Comparison of ENCODE assay signal across 27 cellular contexts in the genomic region with DNA sequence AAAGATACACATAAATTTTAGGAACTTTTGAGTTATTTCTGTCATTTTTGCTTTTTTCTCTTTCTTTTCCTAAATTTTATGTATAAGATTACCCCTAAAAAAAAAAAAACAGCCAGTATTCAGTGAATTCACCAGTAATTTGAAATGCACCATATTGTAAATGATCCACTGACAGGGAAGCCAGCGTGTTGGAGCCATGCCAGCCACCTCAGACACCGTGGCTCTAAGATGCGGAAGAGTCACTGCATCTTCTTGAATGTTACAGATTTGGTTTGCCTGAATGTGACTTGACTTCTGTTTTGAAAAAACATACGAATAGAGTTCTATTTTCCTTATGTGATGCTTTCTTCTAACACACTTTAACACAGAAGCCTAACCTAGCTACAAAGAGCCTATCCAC. TPM values are rescaled to one million over a fixed set of nuclear protein-coding genes. Genes with fewer than 3 reads are reported as not detected.
"Had no signal": no experiment of that assay in that cellular context is flagged by ENCODE, and none has a peak within 500 bp of the region (broad histone marks: within the 10 kb centered on the region; RNA-seq: fewer than 3 reads in every experiment).

No MANE protein-coding gene starts in this region.

- H3K4me3 Mint-ChIP-seq: activated B cell treated with CpG ODN at 0.5 μM for 24 hours; activated CD4-positive, alpha-beta T cell treated with anti-CD3 and anti-CD28 coated beads, Interleukin-2, amount 10 ng/mL, durations not matched to agents 24 days and 14 days; activated CD8-positive, alpha-beta memory T cell treated with anti-CD3 and anti-CD28 coated beads, Interleukin-2, amount 10 ng/mL, durations not matched to agents 7 days and 5 days; activated T-helper 17 cell treated with anti-CD3 and anti-CD28 coated beads, Interleukin-2, amount 50 U/mL, for 72 hours; T-helper 17 cell had no signal

- H3K27me3 ChIP-seq: breast epithelium had no signal

- H3K36me3 ChIP-seq: breast epithelium had no signal

- H3K4me1 ChIP-seq: breast epithelium had no signal

- H3K4me1 Mint-ChIP-seq: activated CD4-positive, alpha-beta T cell treated with anti-CD3 and anti-CD28 coated beads, Interleukin-2, amount 10 ng/mL, durations not matched to agents 24 days and 14 days; activated CD8-positive, alpha-beta memory T cell treated with anti-CD3 and anti-CD28 coated beads, Interleukin-2, amount 10 ng/mL, durations not matched to agents 7 days and 5 days had no signal

- H3K27ac ChIP-seq: KMS-11, PC-9 had no signal

- H3K9me3 ChIP-seq: breast epithelium had no signal

- H3K9me3 Mint-ChIP-seq: activated B cell treated with CpG ODN at 0.5 μM for 24 hours; activated CD4-positive, alpha-beta T cell treated with anti-CD3 and anti-CD28 coated beads, Interleukin-2, amount 10 ng/mL, durations not matched to agents 24 days and 14 days; activated T-helper 17 cell treated with anti-CD3 and anti-CD28 coated beads, Interleukin-2, amount 50 U/mL, for 72 hours had no signal

- H3K4me3 ChIP-seq: breast epithelium, PC-9 had no signal

- H3K27me3 Mint-ChIP-seq: activated B cell treated with CpG ODN at 0.5 μM for 24 hours; activated CD4-positive, alpha-beta T cell treated with anti-CD3 and anti-CD28 coated beads, Interleukin-2, amount 10 ng/mL, durations not matched to agents 24 days and 14 days; activated CD8-positive, alpha-beta memory T cell treated with anti-CD3 and anti-CD28 coated beads, Interleukin-2, amount 10 ng/mL, durations not matched to agents 7 days and 5 days; activated T-helper 17 cell treated with anti-CD3 and anti-CD28 coated beads, Interleukin-2, amount 50 U/mL, for 72 hours; T-helper 17 cell had no signal

- H3K27ac Mint-ChIP-seq: activated B cell treated with CpG ODN at 0.5 μM for 24 hours; activated CD4-positive, alpha-beta T cell treated with anti-CD3 and anti-CD28 coated beads, Interleukin-2, amount 10 ng/mL, durations not matched to agents 24 days and 14 days; activated CD8-positive, alpha-beta memory T cell treated with anti-CD3 and anti-CD28 coated beads, Interleukin-2, amount 10 ng/mL, durations not matched to agents 7 days and 5 days; activated T-helper 17 cell treated with anti-CD3 and anti-CD28 coated beads, Interleukin-2, amount 50 U/mL, for 72 hours had no signal

- ATAC-seq: activated CD8-positive, alpha-beta memory T cell treated with anti-CD3 and anti-CD28 coated beads, Interleukin-2, amount 10 ng/mL, durations not matched to agents 7 days and 5 days; activated T-helper 17 cell treated with anti-CD3 and anti-CD28 coated beads, Interleukin-2, amount 50 U/mL, for 72 hours; T-helper 17 cell had no signal

- DNase-seq: activated B cell treated with CpG ODN at 0.5 μM for 24 hours; activated CD4-positive, alpha-beta T cell treated with anti-CD3 and anti-CD28 coated beads for 1 hour; activated CD4-positive, alpha-beta T cell treated with anti-CD3 and anti-CD28 coated beads, Interleukin-2, amount 10 ng/mL, durations not matched to agents 24 days and 14 days; activated CD4-positive, alpha-beta T cell treated with anti-CD3 and anti-CD28 coated beads, Interleukin-2, amount 50 U/mL, for 48 hours; activated CD8-positive, alpha-beta memory T cell treated with anti-CD3 and anti-CD28 coated beads, Interleukin-2, amount 10 ng/mL, durations not matched to agents 7 days and 5 days; activated gamma-delta T cell; activated naive CD4-positive, alpha-beta T cell treated with anti-CD3 and anti-CD28 coated beads, Interleukin-2, amount 50 U/mL, for 16 hours; activated T-cell treated with anti-CD3 and anti-CD28 coated beads, Interleukin-2, amount 50 U/mL, for 48 hours; aorta; caudate nucleus; NCI-H1092; NCI-H1417; NCI-H1930; NCI-H345; NCI-H510A; NCI-H526 treated with DMSO at 0.1 percent for 48 hours; NCI-H82; PC-9; SHP77 treated with DMSO at 0.1 percent for 48 hours; T-helper 17 cell; T1000 had no signal

RNA-seq across cellular contexts. Expression of a gene that starts 39.0 kb away (rescaled TPM):
- total RNA-seq: MCF 10A, PC-9, SK-MEL-5 had no signal

RNA-seq across cellular contexts. Expression of a gene that starts 42.9 kb away (rescaled TPM):
- total RNA-seq: activated B cell treated with CpG ODN at 0.5 μM for 24 hours; activated CD4-positive, alpha-beta T cell treated with anti-CD3 and anti-CD28 coated beads, Interleukin-2, amount 10 ng/mL, durations not matched to agents 24 days and 14 days; activated CD8-positive, alpha-beta memory T cell treated with anti-CD3 and anti-CD28 coated beads, Interleukin-2, amount 10 ng/mL, durations not matched to agents 7 days and 5 days; activated T-helper 17 cell treated with anti-CD3 and anti-CD28 coated beads, Interleukin-2, amount 50 U/mL, for 72 hours; aorta; breast epithelium; cerebellum; MCF 10A; PC-9; SK-MEL-5; T-helper 17 cell had no signal
- polyA plus RNA-seq: aorta had no signal
